In the genomic region with DNA sequence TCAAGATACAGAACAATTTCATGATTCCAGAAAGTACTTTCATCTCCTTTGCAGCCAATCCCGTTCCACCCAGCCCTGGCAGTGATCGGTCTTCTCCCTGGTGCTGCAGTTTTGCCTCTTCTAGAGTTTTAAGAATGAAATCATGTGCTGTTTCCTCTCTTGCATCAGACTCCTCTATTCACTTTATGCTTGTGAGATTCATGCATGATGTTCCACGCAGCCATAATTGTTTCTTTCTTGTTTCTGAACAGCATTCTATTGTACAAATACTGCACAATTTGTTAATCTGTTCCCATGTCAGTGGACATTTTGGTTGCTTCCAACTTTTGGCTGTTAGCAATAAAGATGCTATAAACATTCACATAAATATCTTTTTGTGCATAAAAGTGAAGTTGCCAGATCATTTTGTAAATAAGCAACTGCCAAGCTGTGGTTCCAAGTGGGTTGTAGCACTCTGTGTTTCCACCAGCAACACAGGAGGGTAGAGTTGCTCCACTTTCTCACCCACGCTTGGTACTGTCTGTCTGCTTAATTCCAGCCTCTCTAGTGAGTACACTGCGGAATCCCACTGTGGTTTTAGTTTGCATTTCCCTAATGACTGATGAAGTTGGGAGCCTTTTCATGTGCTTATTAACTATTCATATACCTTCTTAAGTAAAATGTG, we compare ENCODE assay signal across 24 cellular contexts.
A peak's percentile ranks its signal among the peaks of the same experiment; 100 is the strongest.
DNase-seq lines count a peak whose midpoint lies in the region; ATAC-seq lines count a peak whose summit lies in the region.
"Had no signal": no experiment of that assay in that cellular context is flagged by ENCODE, and none has a peak within 500 bp of the region (broad histone marks: within the 10 kb centered on the region; RNA-seq: fewer than 3 reads in every experiment).

No MANE protein-coding gene starts in this region.

- H3K4ac ChIP-seq in mesenchymal stem cell (ENCODE audit: low read depth in 1 of 2, low read length in 2 of 2): no peak overlapping the region

- no peak overlapping the region for H2BK12ac ChIP-seq in mesenchymal stem cell (ENCODE audit: low read length in 2 of 2)

- CTCF ChIA-PET in activated CD4-positive, alpha-beta memory T cell treated with anti-CD3 and anti-CD28 coated beads, Interleukin-2, amount 10 ng/mL, durations not matched to agents 7 days and 5 days (lab: Charles Lee): no interaction called here
- CTCF ChIA-PET in activated CD4-positive, alpha-beta memory T cell treated with anti-CD3 and anti-CD28 coated beads for 36 hours (lab: Charles Lee): no interaction called here

- no peaks in the 10 kb centered on the region for H3K36me3 Mint-ChIP-seq in activated CD4-positive, alpha-beta memory T cell treated with anti-CD3 and anti-CD28 coated beads, Interleukin-2, amount 10 ng/mL, durations not matched to agents 7 days and 5 days (ENCODE audit: low read depth)
- no peaks in the 10 kb centered on the region for H3K36me3 Mint-ChIP-seq in activated CD4-positive, alpha-beta memory T cell treated with anti-CD3 and anti-CD28 coated beads for 36 hours
- no peaks in the 10 kb centered on the region for H3K36me3 Mint-ChIP-seq in activated T-cell treated with anti-CD3 and anti-CD28 coated beads, Interleukin-2, amount 50 U/mL, for 72 hours (ENCODE audit: insufficient read depth in 2 of 2)
- H3K36me3 Mint-ChIP-seq: CD8-positive, alpha-beta memory T cell; naive thymus-derived CD4-positive, alpha-beta T cell; WTC11 had no signal

- H3K9ac ChIP-seq in mesenchymal stem cell (ENCODE audit: low read length): peak overlapping the region; percentile 16

- no peaks in the 10 kb centered on the region for H3K27me3 ChIP-seq in mesenchymal stem cell (ENCODE audit: control insufficient read depth in 1 of 2, insufficient read depth in 1 of 2, low read length in 2 of 2)
- H3K27me3 ChIP-seq: breast epithelium, testis had no signal

- no peak overlapping the region for H2AFZ ChIP-seq in mesenchymal stem cell (ENCODE audit: low read depth, low read length)

- H3K27ac ChIP-seq in epithelial cell of prostate (peak overlapping the region; percentile 16), mesenchymal stem cell (ENCODE audit: low read length, poor library complexity, severe bottlenecking) (no peak overlapping the region)
- H3K27ac ChIP-seq: 22Rv1, adrenal gland, breast epithelium, testis had no signal

- DNase-seq in activated CD4-positive, alpha-beta memory T cell treated with anti-CD3 and anti-CD28 coated beads, Interleukin-2, amount 10 ng/mL, durations not matched to agents 7 days and 5 days: peak; percentile 1
- no peak for DNase-seq in activated CD4-positive, alpha-beta memory T cell treated with anti-CD3 and anti-CD28 coated beads for 36 hours
- no peak for DNase-seq in epithelial cell of prostate (ENCODE audit: low read depth, low spot score)
- no peak for DNase-seq in mesenchymal stem cell
- no peak for DNase-seq in NCI-H2227 (lab: John Stamatoyannopoulos, UW; ENCODE audit: unreplicated experiment)
- DNase-seq in activated T-cell treated with anti-CD3 and anti-CD28 coated beads, Interleukin-2, amount 50 U/mL, for 72 hours: no peak
- DNase-seq in MV-4-11 (lab: John Stamatoyannopoulos, UW): no peak
- DNase-seq: activated CD4-positive, alpha-beta T cell treated with anti-CD3 and anti-CD28 coated beads, Interleukin-2, amount 50 U/mL, for 4 hours; adrenal gland; AML-193; CD8-positive, alpha-beta memory T cell; DMS153; naive thymus-derived CD4-positive, alpha-beta T cell; NCI-H146; occipital lobe; small intestine; stimulated activated CD4-positive, alpha-beta T cell treated with anti-CD3 and anti-CD28 coated beads, Interleukin-2, amount 100 ng/mL, for 24 hours; T1000; testis had no signal

- no peaks in the 10 kb centered on the region for H3K36me3 ChIP-seq in mesenchymal stem cell (ENCODE audit: control insufficient read depth in 1 of 2, insufficient read depth in 2 of 2, low read depth in 1 of 2, low read length in 2 of 2)
- H3K36me3 ChIP-seq: adrenal gland, breast epithelium had no signal

- H4K91ac ChIP-seq in mesenchymal stem cell (ENCODE audit: low read length): no peak overlapping the region

- no peak overlapping the region for H4K8ac ChIP-seq in mesenchymal stem cell (ENCODE audit: low read length)

- ATAC-seq in GM21723 (IDR thresholded peaks at IDR 0.05; ENCODE audit: unreplicated experiment): no peak
- ATAC-seq in activated T-cell treated with anti-CD3 and anti-CD28 coated beads, Interleukin-2, amount 50 U/mL, for 72 hours (replicated peaks in 1 of 2): no peak
- ATAC-seq: naive thymus-derived CD4-positive, alpha-beta T cell; WTC11 had no signal

- no peak overlapping the region for H2BK5ac ChIP-seq in mesenchymal stem cell (ENCODE audit: low read depth, low read length, poor library complexity, severe bottlenecking)

- no peaks in the 10 kb centered on the region for H3K9me3 ChIP-seq in mesenchymal stem cell (ENCODE audit: control insufficient read depth, low read length)
- H3K9me3 ChIP-seq: adrenal gland, breast epithelium, testis had no signal

- H3K9me3 Mint-ChIP-seq in activated CD4-positive, alpha-beta memory T cell treated with anti-CD3 and anti-CD28 coated beads, Interleukin-2, amount 10 ng/mL, durations not matched to agents 7 days and 5 days: no peaks in the 10 kb centered on the region
- no peaks in the 10 kb centered on the region for H3K9me3 Mint-ChIP-seq in activated CD4-positive, alpha-beta memory T cell treated with anti-CD3 and anti-CD28 coated beads for 36 hours
- H3K9me3 Mint-ChIP-seq in activated T-cell treated with anti-CD3 and anti-CD28 coated beads, Interleukin-2, amount 50 U/mL, for 72 hours: no peaks in the 10 kb centered on the region
- H3K9me3 Mint-ChIP-seq: CD8-positive, alpha-beta memory T cell; dendritic cell treated with granulocyte-macrophage colony-stimulating factor and Interleukin-4, amounts not matched to agents 40 ng/mL and 50 ng/mL, for 4 days; WTC11 had no signal

- no peak overlapping the region for H3K4me2 ChIP-seq in mesenchymal stem cell (ENCODE audit: low read length, poor library complexity, severe bottlenecking)

- H3K4me1 Mint-ChIP-seq in activated CD4-positive, alpha-beta memory T cell treated with anti-CD3 and anti-CD28 coated beads, Interleukin-2, amount 10 ng/mL, durations not matched to agents 7 days and 5 days: peaks cover 13% of the 10 kb centered on the region
- H3K4me1 Mint-ChIP-seq in activated CD4-positive, alpha-beta memory T cell treated with anti-CD3 and anti-CD28 coated beads for 36 hours (ENCODE audit: low read depth): peaks cover 13% of the 10 kb centered on the region
- peaks cover 7% of the 10 kb centered on the region for H3K4me1 Mint-ChIP-seq in activated T-cell treated with anti-CD3 and anti-CD28 coated beads, Interleukin-2, amount 50 U/mL, for 72 hours (ENCODE audit: low read depth)

- no peaks in the 10 kb centered on the region for H3K79me1 ChIP-seq in mesenchymal stem cell (replicated peaks; ENCODE audit: low read length, poor library complexity, severe bottlenecking)

- H3K27me3 Mint-ChIP-seq in activated CD4-positive, alpha-beta memory T cell treated with anti-CD3 and anti-CD28 coated beads, Interleukin-2, amount 10 ng/mL, durations not matched to agents 7 days and 5 days: peaks cover 19% of the 10 kb centered on the region
- peaks cover 17% of the 10 kb centered on the region for H3K27me3 Mint-ChIP-seq in activated CD4-positive, alpha-beta memory T cell treated with anti-CD3 and anti-CD28 coated beads for 36 hours
- peaks cover 32% of the 10 kb centered on the region for H3K27me3 Mint-ChIP-seq in activated T-cell treated with anti-CD3 and anti-CD28 coated beads, Interleukin-2, amount 50 U/mL, for 72 hours (ENCODE audit: low read depth)

- H3K4me1 ChIP-seq in mesenchymal stem cell (ENCODE audit: control insufficient read depth, insufficient read depth, low read depth, low read length): peaks cover 6% of the 10 kb centered on the region
- H3K4me1 ChIP-seq: adrenal gland, breast epithelium had no signal

- intact Hi-C loops in activated CD4-positive, alpha-beta memory T cell treated with anti-CD3 and anti-CD28 coated beads for 36 hours (cut with micrococcal nuclease): no loop called here

- no peak overlapping the region for H3K27ac Mint-ChIP-seq in activated CD4-positive, alpha-beta memory T cell treated with anti-CD3 and anti-CD28 coated beads, Interleukin-2, amount 10 ng/mL, durations not matched to agents 7 days and 5 days
- no peak overlapping the region for H3K27ac Mint-ChIP-seq in activated CD4-positive, alpha-beta memory T cell treated with anti-CD3 and anti-CD28 coated beads for 36 hours
- H3K27ac Mint-ChIP-seq in activated T-cell treated with anti-CD3 and anti-CD28 coated beads, Interleukin-2, amount 50 U/mL, for 72 hours: no peak overlapping the region
- H3K27ac Mint-ChIP-seq: CD8-positive, alpha-beta memory T cell; dendritic cell treated with granulocyte-macrophage colony-stimulating factor and Interleukin-4, amounts not matched to agents 40 ng/mL and 50 ng/mL, for 4 days; naive thymus-derived CD4-positive, alpha-beta T cell; WTC11 had no signal

- no peak overlapping the region for H3K14ac ChIP-seq in mesenchymal stem cell (ENCODE audit: low read length in 2 of 2)

- H3K4me3 Mint-ChIP-seq in activated CD4-positive, alpha-beta memory T cell treated with anti-CD3 and anti-CD28 coated beads, Interleukin-2, amount 10 ng/mL, durations not matched to agents 7 days and 5 days: no peak overlapping the region
- H3K4me3 Mint-ChIP-seq in activated CD4-positive, alpha-beta memory T cell treated with anti-CD3 and anti-CD28 coated beads for 36 hours: no peak overlapping the region
- H3K4me3 Mint-ChIP-seq in activated T-cell treated with anti-CD3 and anti-CD28 coated beads, Interleukin-2, amount 50 U/mL, for 72 hours: no peak overlapping the region
- H3K4me3 Mint-ChIP-seq: dendritic cell treated with granulocyte-macrophage colony-stimulating factor and Interleukin-4, amounts not matched to agents 40 ng/mL and 50 ng/mL, for 4 days; naive thymus-derived CD4-positive, alpha-beta T cell; WTC11 had no signal

- H3K23ac ChIP-seq in mesenchymal stem cell (ENCODE audit: low read length in 2 of 2): no peak overlapping the region

- H2BK15ac ChIP-seq in mesenchymal stem cell (ENCODE audit: low read depth, poor library complexity, severe bottlenecking): no peak overlapping the region

- no peak overlapping the region for H2AK5ac ChIP-seq in mesenchymal stem cell (ENCODE audit: low read length, severe bottlenecking)

- no peak overlapping the region for H3K4me3 ChIP-seq in mesenchymal stem cell (ENCODE audit: insufficient read depth in 1 of 2, low read depth in 1 of 2, low read length in 2 of 2)
- H3K4me3 ChIP-seq: adrenal gland, breast epithelium, testis had no signal

- POLR2A ChIA-PET in activated CD4-positive, alpha-beta memory T cell treated with anti-CD3 and anti-CD28 coated beads, Interleukin-2, amount 10 ng/mL, durations not matched to agents 7 days and 5 days (lab: Charles Lee): no interaction called here
- POLR2A ChIA-PET in activated CD4-positive, alpha-beta memory T cell treated with anti-CD3 and anti-CD28 coated beads for 36 hours (lab: Charles Lee): no interaction called here

- no peak overlapping the region for H2BK120ac ChIP-seq in mesenchymal stem cell (ENCODE audit: low read depth, low read length)

- WGBS in mesenchymal stem cell: 92% methylated on average over 4 of the region's 5 CpGs

- H3K18ac ChIP-seq in mesenchymal stem cell (ENCODE audit: low read depth in 1 of 2, low read length in 2 of 2): no peak overlapping the region
